1 cellular context compared by ENCODE assay signal in genomic region chr4:78737951-78738350, GRCh38.
TF ChIP-seq lines count a peak whose summit lies in the region.

No MANE protein-coding gene starts in this region.

TF ChIP-seq in K562, 482 proteins besides CTCF, POLR2A, EP300 and RAD21 (continued from another document):
- TF ChIP-seq, protein P1, sequence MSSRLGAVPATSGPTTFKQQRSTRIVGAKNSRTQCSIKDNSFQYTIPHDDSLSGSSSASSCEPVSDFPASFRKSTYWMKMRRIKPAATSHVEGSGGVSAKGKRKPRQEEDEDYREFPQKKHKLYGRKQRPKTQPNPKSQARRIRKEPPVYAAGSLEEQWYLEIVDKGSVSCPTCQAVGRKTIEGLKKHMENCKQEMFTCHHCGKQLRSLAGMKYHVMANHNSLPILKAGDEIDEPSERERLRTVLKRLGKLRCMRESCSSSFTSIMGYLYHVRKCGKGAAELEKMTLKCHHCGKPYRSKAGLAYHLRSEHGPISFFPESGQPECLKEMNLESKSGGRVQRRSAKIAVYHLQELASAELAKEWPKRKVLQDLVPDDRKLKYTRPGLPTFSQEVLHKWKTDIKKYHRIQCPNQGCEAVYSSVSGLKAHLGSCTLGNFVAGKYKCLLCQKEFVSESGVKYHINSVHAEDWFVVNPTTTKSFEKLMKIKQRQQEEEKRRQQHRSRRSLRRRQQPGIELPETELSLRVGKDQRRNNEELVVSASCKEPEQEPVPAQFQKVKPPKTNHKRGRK (tag; IDR thresholded peaks at IDR 0.05), result peak; percentile 66
- TF ChIP-seq PHTF2 (CRISPR knock-in tag; IDR thresholded peaks at IDR 0.05) (no peak), WHSC1 (IDR thresholded peaks at IDR 0.05; ENCODE audit: low read length) (no peak), C11orf30 (IDR thresholded peaks at IDR 0.05; ENCODE audit: low read depth) (peak; percentile 29; the same call in 1 of the 2 replicates), SIX5 (IDR thresholded peaks at IDR 0.05; ENCODE audit: borderline replicate concordance in 1 of 2, insufficient read depth in 1 of 2, low read depth in 1 of 2, low read length in 2 of 2) (no peak), PCBP1 (IDR thresholded peaks at IDR 0.05; ENCODE audit: low read depth, low read length, poor library complexity, severe bottlenecking) (peak; percentile 73), ELF4 (CRISPR knock-in tag; IDR thresholded peaks at IDR 0.05) (peak; percentile 36; the same call in 1 of the 2 replicates), OTX1 (CRISPR knock-in tag; IDR thresholded peaks at IDR 0.05) (peak; percentile 91), ZBTB26 (CRISPR knock-in tag; IDR thresholded peaks at IDR 0.05) (peak; percentile 87), MLLT1 (IDR thresholded peaks at IDR 0.05) (0 out of 4 replicates have a peak, but pooled peaks of 1 of the 2 experiments have one; percentile 55), CC2D1A (IDR thresholded peaks at IDR 0.05) (0 out of 2 replicates have a peak, but pooled peaks have one; percentile 31)
- TF ChIP-seq, protein P2, sequence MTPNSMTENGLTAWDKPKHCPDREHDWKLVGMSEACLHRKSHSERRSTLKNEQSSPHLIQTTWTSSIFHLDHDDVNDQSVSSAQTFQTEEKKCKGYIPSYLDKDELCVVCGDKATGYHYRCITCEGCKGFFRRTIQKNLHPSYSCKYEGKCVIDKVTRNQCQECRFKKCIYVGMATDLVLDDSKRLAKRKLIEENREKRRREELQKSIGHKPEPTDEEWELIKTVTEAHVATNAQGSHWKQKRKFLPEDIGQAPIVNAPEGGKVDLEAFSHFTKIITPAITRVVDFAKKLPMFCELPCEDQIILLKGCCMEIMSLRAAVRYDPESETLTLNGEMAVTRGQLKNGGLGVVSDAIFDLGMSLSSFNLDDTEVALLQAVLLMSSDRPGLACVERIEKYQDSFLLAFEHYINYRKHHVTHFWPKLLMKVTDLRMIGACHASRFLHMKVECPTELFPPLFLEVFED (CRISPR knock-in tag; conservative IDR thresholded peaks at IDR 0.05), result 0 out of 2 replicates have a peak, but pooled peaks have one; percentile 17
TF ChIP-seq in K562: peak in this region for 15.
